2 cellular contexts compared by ENCODE assay signal in the genomic region with DNA sequence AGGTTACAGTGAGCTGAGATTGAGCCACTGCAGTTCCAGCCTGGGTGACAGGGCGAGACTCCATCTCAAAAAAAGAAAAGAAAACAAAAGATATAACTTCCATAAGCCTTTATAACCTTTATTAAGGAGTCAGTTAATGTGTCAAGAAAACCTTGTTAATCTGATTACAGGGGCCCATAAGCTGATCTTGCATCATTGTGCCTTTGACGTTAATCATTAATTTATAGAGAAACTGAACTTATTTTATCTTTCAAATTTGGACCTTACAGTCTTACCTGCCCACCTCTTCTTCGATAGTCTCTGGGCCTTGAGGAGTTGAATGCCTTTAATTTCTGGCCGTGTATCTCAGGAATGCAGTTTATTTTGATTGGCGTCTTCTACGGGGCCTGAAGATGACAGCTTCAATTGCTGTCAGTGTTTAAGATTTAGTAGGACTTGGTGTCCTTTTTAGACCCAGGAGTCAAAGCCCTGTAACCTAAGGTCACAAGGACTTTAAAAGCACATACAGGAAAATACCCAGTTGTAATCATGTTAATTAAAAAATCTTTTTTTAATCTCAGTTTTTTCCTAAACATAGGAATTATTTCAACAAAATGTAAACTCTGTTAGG.
TF ChIP-seq lines count a peak whose summit lies in the region.

No MANE protein-coding gene starts in this region.

TF ChIP-seq in liver, 16 proteins besides CTCF, POLR2A, EP300 and RAD21:
- TF ChIP-seq EGR1 (IDR thresholded peaks at IDR 0.05; ENCODE audit: low read depth in 2 of 2) (no peak), NR2F2 (IDR thresholded peaks at IDR 0.05) (no peak), ZBTB33 (IDR thresholded peaks at IDR 0.05) (no peak), YY1 (IDR thresholded peaks at IDR 0.05) (peak; percentile 14), FOXA1 (IDR thresholded peaks at IDR 0.05) (no peak), TAF1 (conservative IDR thresholded peaks at IDR 0.05) (no peak), RXRA (IDR thresholded peaks at IDR 0.05) (peak; percentile 70 to 77), SP1 (IDR thresholded peaks at IDR 0.05) (peak; percentile 48), FOXA2 (IDR thresholded peaks at IDR 0.05) (no peak), JUND (IDR thresholded peaks at IDR 0.05) (peak in 1 of 2 donors; percentile 59), GABPA (IDR thresholded peaks at IDR 0.05 in 1 of 2, conservative IDR thresholded peaks at IDR 0.05 in 1 of 2) (no peak), HNF4A (conservative IDR thresholded peaks at IDR 0.05) (peak; percentile 77 to 88), HNF4G (IDR thresholded peaks at IDR 0.05) (no peak)
- TF ChIP-seq, protein P1, sequence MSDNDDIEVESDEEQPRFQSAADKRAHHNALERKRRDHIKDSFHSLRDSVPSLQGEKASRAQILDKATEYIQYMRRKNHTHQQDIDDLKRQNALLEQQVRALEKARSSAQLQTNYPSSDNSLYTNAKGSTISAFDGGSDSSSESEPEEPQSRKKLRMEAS (IDR thresholded peaks at IDR 0.05): no peak
- TF ChIP-seq, protein P2, sequence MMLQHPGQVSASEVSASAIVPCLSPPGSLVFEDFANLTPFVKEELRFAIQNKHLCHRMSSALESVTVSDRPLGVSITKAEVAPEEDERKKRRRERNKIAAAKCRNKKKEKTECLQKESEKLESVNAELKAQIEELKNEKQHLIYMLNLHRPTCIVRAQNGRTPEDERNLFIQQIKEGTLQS (IDR thresholded peaks at IDR 0.05): peak; percentile 85
- TF ChIP-seq, protein P3, sequence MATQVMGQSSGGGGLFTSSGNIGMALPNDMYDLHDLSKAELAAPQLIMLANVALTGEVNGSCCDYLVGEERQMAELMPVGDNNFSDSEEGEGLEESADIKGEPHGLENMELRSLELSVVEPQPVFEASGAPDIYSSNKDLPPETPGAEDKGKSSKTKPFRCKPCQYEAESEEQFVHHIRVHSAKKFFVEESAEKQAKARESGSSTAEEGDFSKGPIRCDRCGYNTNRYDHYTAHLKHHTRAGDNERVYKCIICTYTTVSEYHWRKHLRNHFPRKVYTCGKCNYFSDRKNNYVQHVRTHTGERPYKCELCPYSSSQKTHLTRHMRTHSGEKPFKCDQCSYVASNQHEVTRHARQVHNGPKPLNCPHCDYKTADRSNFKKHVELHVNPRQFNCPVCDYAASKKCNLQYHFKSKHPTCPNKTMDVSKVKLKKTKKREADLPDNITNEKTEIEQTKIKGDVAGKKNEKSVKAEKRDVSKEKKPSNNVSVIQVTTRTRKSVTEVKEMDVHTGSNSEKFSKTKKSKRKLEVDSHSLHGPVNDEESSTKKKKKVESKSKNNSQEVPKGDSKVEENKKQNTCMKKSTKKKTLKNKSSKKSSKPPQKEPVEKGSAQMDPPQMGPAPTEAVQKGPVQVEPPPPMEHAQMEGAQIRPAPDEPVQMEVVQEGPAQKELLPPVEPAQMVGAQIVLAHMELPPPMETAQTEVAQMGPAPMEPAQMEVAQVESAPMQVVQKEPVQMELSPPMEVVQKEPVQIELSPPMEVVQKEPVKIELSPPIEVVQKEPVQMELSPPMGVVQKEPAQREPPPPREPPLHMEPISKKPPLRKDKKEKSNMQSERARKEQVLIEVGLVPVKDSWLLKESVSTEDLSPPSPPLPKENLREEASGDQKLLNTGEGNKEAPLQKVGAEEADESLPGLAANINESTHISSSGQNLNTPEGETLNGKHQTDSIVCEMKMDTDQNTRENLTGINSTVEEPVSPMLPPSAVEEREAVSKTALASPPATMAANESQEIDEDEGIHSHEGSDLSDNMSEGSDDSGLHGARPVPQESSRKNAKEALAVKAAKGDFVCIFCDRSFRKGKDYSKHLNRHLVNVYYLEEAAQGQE (IDR thresholded peaks at IDR 0.05): no peak

TF ChIP-seq in HepG2, 621 proteins besides CTCF, POLR2A, EP300 and RAD21:
- TF ChIP-seq ZNF33A (CRISPR knock-in tag; IDR thresholded peaks at IDR 0.05; ENCODE audit: borderline replicate concordance): no peak
